Comparison of ENCODE assay signal across 23 cellular contexts in genomic region chr3:38152660-38153059, GRCh38.
DNase-seq lines count a peak whose midpoint lies in the region; ATAC-seq and TF ChIP-seq lines count a peak whose summit lies in the region.
"Had no signal": no experiment of that assay in that cellular context is flagged by ENCODE, and none has a peak within 500 bp of the region (broad histone marks: within the 10 kb centered on the region; RNA-seq: fewer than 3 reads in every experiment).

No MANE protein-coding gene starts in this region.

- H3K9me3 ChIP-seq in neutrophil: no peaks in the 10 kb centered on the region
- H3K9me3 ChIP-seq: gastroesophageal sphincter had no signal

- H3K27ac ChIP-seq in neutrophil: peak overlapping the region; percentile 97
- H3K27ac ChIP-seq: 22Rv1, gastroesophageal sphincter had no signal

- no peak for DNase-seq in T-helper 1 cell
- DNase-seq in CD1c-positive myeloid dendritic cell (ENCODE audit: extremely low spot score): peak; percentile 68
- DNase-seq in hepatic stellate cell (ENCODE audit: low spot score): no peak
- DNase-seq: activated CD4-positive, alpha-beta T cell treated with anti-CD3 and anti-CD28 coated beads for 4 hours; activated naive CD4-positive, alpha-beta T cell treated with anti-CD3 and anti-CD28 coated beads, Interleukin-2, amount 10 ng/mL, durations not matched to agents 7 days and 5 days; AML-193; anterior cingulate cortex; dermis blood vessel endothelial cell; IMR-90; NCI-H1417; NCI-H2107; NCI-H510A treated with DMSO at 0.1 percent for 48 hours; NK-92 treated with Interleukin-12 subunit alpha and Interleukin-12 subunit beta, amount 100 ng/mL, for 24 hours had no signal

- peak overlapping the region in 1 of 2 experiments; percentile 39 for H3K4me3 ChIP-seq in neutrophil (ENCODE audit: low read depth in 1 of 2, low read length in 1 of 2)
- H3K4me3 ChIP-seq: gastroesophageal sphincter had no signal

- peak overlapping the region; percentile 49 for H3K27ac Mint-ChIP-seq in T-helper 1 cell treated with Interleukin-12 subunit alpha and Interleukin-12 subunit beta and Interleukin-4 antibody, amounts not matched to agents 30 μg/mL and 1 μg/mL, for 36 hours
- peak overlapping the region; percentile 57 for H3K27ac Mint-ChIP-seq in dendritic cell treated with granulocyte-macrophage colony-stimulating factor and Interleukin-4, amounts not matched to agents 40 ng/mL and 50 ng/mL, for 4 days
- H3K27ac Mint-ChIP-seq: nephron; stimulated activated naive CD8-positive, alpha-beta T cell treated with anti-CD3 and anti-CD28 coated beads, Interleukin-15, Interleukin-2, amounts not matched to agents 100 ng/mL and 50 ng/mL, for 24 hours had no signal

- intact Hi-C loops in dendritic cell treated with granulocyte-macrophage colony-stimulating factor and Interleukin-4, amounts not matched to agents 40 ng/mL and 50 ng/mL, for 4 days (cut with micrococcal nuclease): loop anchor here (1.0 kb wide), 1 partner anchor 12 kb away; no protein-coding TSS in a partner anchor

- H3K4me1 Mint-ChIP-seq in T-helper 1 cell treated with Interleukin-12 subunit alpha and Interleukin-12 subunit beta and Interleukin-4 antibody, amounts not matched to agents 30 μg/mL and 1 μg/mL, for 36 hours (ENCODE audit: low read depth): peaks cover 35% of the 10 kb centered on the region
- peaks cover 56% of the 10 kb centered on the region for H3K4me1 Mint-ChIP-seq in dendritic cell treated with granulocyte-macrophage colony-stimulating factor and Interleukin-4, amounts not matched to agents 40 ng/mL and 50 ng/mL, for 4 days (ENCODE audit: low read depth)
- H3K4me1 Mint-ChIP-seq: nephron had no signal

- H3K9me3 Mint-ChIP-seq in T-helper 1 cell treated with Interleukin-12 subunit alpha and Interleukin-12 subunit beta and Interleukin-4 antibody, amounts not matched to agents 30 μg/mL and 1 μg/mL, for 36 hours: peaks cover 2% of the 10 kb centered on the region
- H3K9me3 Mint-ChIP-seq in dendritic cell treated with granulocyte-macrophage colony-stimulating factor and Interleukin-4, amounts not matched to agents 40 ng/mL and 50 ng/mL, for 4 days: no peaks in the 10 kb centered on the region
- H3K9me3 Mint-ChIP-seq: nephron; stimulated activated naive CD8-positive, alpha-beta T cell treated with anti-CD3 and anti-CD28 coated beads, Interleukin-15, Interleukin-2, amounts not matched to agents 100 ng/mL and 50 ng/mL, for 24 hours had no signal

- ATAC-seq in GM18909 (IDR thresholded peaks at IDR 0.05; ENCODE audit: poor library complexity, unreplicated experiment) (no peak), GM19467 (IDR thresholded peaks at IDR 0.05; ENCODE audit: unreplicated experiment) (no peak)
- ATAC-seq: gastroesophageal sphincter, SK-N-SH treated with all-trans-retinoic acid at 6 μM for 48 hours had no signal

- no peak overlapping the region for H3K4me3 Mint-ChIP-seq in T-helper 1 cell treated with Interleukin-12 subunit alpha and Interleukin-12 subunit beta and Interleukin-4 antibody, amounts not matched to agents 30 μg/mL and 1 μg/mL, for 36 hours
- no peak overlapping the region for H3K4me3 Mint-ChIP-seq in dendritic cell treated with granulocyte-macrophage colony-stimulating factor and Interleukin-4, amounts not matched to agents 40 ng/mL and 50 ng/mL, for 4 days
- H3K4me3 Mint-ChIP-seq: activated naive CD4-positive, alpha-beta T cell treated with anti-CD3 and anti-CD28 coated beads, Interleukin-2, amount 10 ng/mL, durations not matched to agents 7 days and 5 days; nephron; stimulated activated naive CD8-positive, alpha-beta T cell treated with anti-CD3 and anti-CD28 coated beads, Interleukin-15, Interleukin-2, amounts not matched to agents 100 ng/mL and 50 ng/mL, for 24 hours had no signal

- peaks cover 1% of the 10 kb centered on the region for H3K36me3 Mint-ChIP-seq in T-helper 1 cell treated with Interleukin-12 subunit alpha and Interleukin-12 subunit beta and Interleukin-4 antibody, amounts not matched to agents 30 μg/mL and 1 μg/mL, for 36 hours (ENCODE audit: low read depth)
- no peaks in the 10 kb centered on the region for H3K36me3 Mint-ChIP-seq in dendritic cell treated with granulocyte-macrophage colony-stimulating factor and Interleukin-4, amounts not matched to agents 40 ng/mL and 50 ng/mL, for 4 days (ENCODE audit: low read depth)
- H3K36me3 Mint-ChIP-seq: activated naive CD4-positive, alpha-beta T cell treated with anti-CD3 and anti-CD28 coated beads, Interleukin-2, amount 10 ng/mL, durations not matched to agents 7 days and 5 days had no signal

- peaks cover 73 to 75% of the 10 kb centered on the region in 2 experiments for H3K4me1 ChIP-seq in neutrophil (ENCODE audit: control insufficient read depth in 1 of 2, insufficient read depth in 1 of 2, low read depth in 1 of 2, low read length in 1 of 2)
- H3K4me1 ChIP-seq: gastroesophageal sphincter had no signal

- H3K27me3 Mint-ChIP-seq in T-helper 1 cell treated with Interleukin-12 subunit alpha and Interleukin-12 subunit beta and Interleukin-4 antibody, amounts not matched to agents 30 μg/mL and 1 μg/mL, for 36 hours (ENCODE audit: low read depth): no peaks in the 10 kb centered on the region
- no peaks in the 10 kb centered on the region for H3K27me3 Mint-ChIP-seq in dendritic cell treated with granulocyte-macrophage colony-stimulating factor and Interleukin-4, amounts not matched to agents 40 ng/mL and 50 ng/mL, for 4 days
- H3K27me3 Mint-ChIP-seq: activated naive CD4-positive, alpha-beta T cell treated with anti-CD3 and anti-CD28 coated beads, Interleukin-2, amount 10 ng/mL, durations not matched to agents 7 days and 5 days; stimulated activated naive CD8-positive, alpha-beta T cell treated with anti-CD3 and anti-CD28 coated beads, Interleukin-15, Interleukin-2, amounts not matched to agents 100 ng/mL and 50 ng/mL, for 24 hours had no signal

- H3K36me3 ChIP-seq in neutrophil: no peaks in the 10 kb centered on the region
- H3K36me3 ChIP-seq: gastroesophageal sphincter had no signal

- no peaks in the 10 kb centered on the region for H3K27me3 ChIP-seq in neutrophil
- H3K27me3 ChIP-seq: gastroesophageal sphincter had no signal

- no peak for TF ChIP-seq CTCF in neutrophil (IDR thresholded peaks at IDR 0.05)
